ENCODE assay signal across 14 cellular contexts in the genomic region with DNA sequence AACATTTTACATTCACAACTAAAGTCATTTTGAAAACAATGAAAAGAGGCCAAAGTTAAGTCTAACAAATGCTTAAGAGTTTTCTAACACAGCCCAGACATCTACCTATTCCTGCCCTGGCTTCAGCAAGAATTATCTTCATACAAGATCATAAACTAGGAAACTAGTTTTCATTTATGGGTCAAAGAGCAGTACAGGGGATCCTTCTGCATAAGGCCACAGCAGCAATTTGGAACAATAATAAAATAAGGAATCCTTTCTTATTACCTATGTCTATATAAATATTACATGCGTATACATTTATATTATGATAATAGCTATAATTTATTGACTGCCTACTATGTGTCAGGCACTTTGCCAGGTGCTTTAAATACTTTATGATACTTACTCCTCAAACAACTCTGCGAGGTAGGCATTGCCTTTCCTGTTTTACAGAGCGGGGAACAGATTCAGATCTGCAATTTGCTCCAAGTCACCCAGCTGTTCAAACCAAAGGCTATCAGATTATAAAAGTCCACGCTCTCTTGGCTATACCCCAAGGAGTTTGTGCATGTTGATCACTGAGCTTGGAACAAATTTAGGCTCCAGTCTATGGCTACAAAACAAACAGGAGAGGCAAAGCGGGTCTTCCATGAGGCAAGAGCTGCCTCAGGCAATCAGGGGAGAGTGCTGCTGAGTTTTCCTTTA.
DNase-seq lines count a peak whose midpoint lies in the region; ATAC-seq, FAIRE-seq and TF ChIP-seq lines count a peak whose summit lies in the region.
"Had no signal": no experiment of that assay in that cellular context is flagged by ENCODE, and none has a peak within 500 bp of the region (broad histone marks: within the 10 kb centered on the region; RNA-seq: fewer than 3 reads in every experiment).

No MANE protein-coding gene starts in this region.

- H3K4me3 Mint-ChIP-seq in nephron progenitor cell, result no peak overlapping the region
- H3K4me3 Mint-ChIP-seq: activated CD4-positive, alpha-beta T cell treated with anti-CD3 and anti-CD28 coated beads for 36 hours had no signal

- H3K27me3 Mint-ChIP-seq in nephron progenitor cell (ENCODE audit: low read depth, poor library complexity), result no peaks in the 10 kb centered on the region

- peak overlapping the region; percentile 22 for H3K27ac Mint-ChIP-seq in nephron progenitor cell
- H3K27ac Mint-ChIP-seq: activated CD4-positive, alpha-beta T cell treated with anti-CD3 and anti-CD28 coated beads for 36 hours had no signal

- no peaks in the 10 kb centered on the region for H3K9me3 Mint-ChIP-seq in nephron progenitor cell

- TF ChIP-seq CTCF in nephron progenitor cell (IDR thresholded peaks at IDR 0.05), result no peak

- FAIRE-seq in colon (lab: Jason Lieb, UNC), result peak; percentile 75

- ATAC-seq in esophagus mucosa, result no peak
- ATAC-seq in HG02623 (IDR thresholded peaks at IDR 0.05; ENCODE audit: unreplicated experiment), result no peak
- ATAC-seq: activated CD4-positive, alpha-beta T cell treated with anti-CD3 and anti-CD28 coated beads for 36 hours had no signal

- H3K4me1 Mint-ChIP-seq in nephron progenitor cell, result peaks cover 50% of the 10 kb centered on the region
- H3K4me1 Mint-ChIP-seq: activated CD4-positive, alpha-beta T cell treated with anti-CD3 and anti-CD28 coated beads for 36 hours had no signal

- DNase-seq in COLO668 (lab: John Stamatoyannopoulos, UW; ENCODE audit: unreplicated experiment) (peak; percentile 12), NCI-H1092 treated with DMSO at 0.1 percent for 48 hours (lab: John Stamatoyannopoulos, UW) (peak; percentile 94), nephron progenitor cell (no peak), hepatic stellate cell (ENCODE audit: low spot score) (no peak), CD1c-positive myeloid dendritic cell (ENCODE audit: extremely low spot score) (no peak)
- DNase-seq: activated CD4-positive, alpha-beta T cell treated with anti-CD3 and anti-CD28 coated beads for 36 hours; activated gamma-delta T cell treated with Interleukin-2 at 50 U/mL for 16 hours; mammary epithelial cell; NCI-H226; stimulated activated CD4-positive, alpha-beta T cell treated with anti-CD3 and anti-CD28 coated beads, Interleukin-4, amount 100 ng/mL, for 24 hours; testis had no signal

- H3K36me3 Mint-ChIP-seq in nephron progenitor cell (ENCODE audit: low read depth), result no peaks in the 10 kb centered on the region

Comparison
In these comparisons a context has a peak if more than half of its experiments do, and no peak if none do; other contexts are left out.
1. DNase-seq: peak in COLO668 (single experiment) and NCI-H1092 treated with DMSO at 0.1 percent for 48 hours (single experiment); none in nephron progenitor cell (single experiment), hepatic stellate cell (single experiment) and CD1c-positive myeloid dendritic cell (single experiment).